2 cellular contexts compared by ENCODE assay signal in the genomic region with DNA sequence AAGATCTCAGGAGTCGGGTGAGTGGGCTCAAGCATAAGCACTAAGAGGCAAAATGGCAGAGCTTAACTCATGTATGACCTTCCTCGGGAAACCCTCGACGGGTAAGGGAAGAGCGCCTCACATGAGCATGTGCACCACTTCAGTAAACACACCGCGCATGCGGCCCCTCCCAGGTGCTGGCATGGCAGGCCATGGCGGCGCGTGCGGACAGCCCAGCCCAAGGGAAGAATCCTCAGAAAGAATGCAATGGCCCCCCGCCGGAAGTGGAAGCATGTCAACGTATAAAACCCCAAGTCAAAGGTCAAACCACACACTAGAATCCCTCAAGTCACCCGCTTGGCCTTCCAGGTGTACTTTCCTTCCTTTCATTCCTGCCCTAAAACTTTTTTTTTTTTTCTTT.
TF ChIP-seq lines count a peak whose summit lies in the region.

No MANE protein-coding gene starts in this region.

TF ChIP-seq in IMR-90, 13 proteins besides CTCF, POLR2A, EP300 and RAD21:
- TF ChIP-seq BHLHE40 (IDR thresholded peaks at IDR 0.05; ENCODE audit: low read depth, low read length), result no peak
- TF ChIP-seq MXI1 (IDR thresholded peaks at IDR 0.05; ENCODE audit: borderline replicate concordance, low read depth, low read length), result no peak
- TF ChIP-seq, protein P1, sequence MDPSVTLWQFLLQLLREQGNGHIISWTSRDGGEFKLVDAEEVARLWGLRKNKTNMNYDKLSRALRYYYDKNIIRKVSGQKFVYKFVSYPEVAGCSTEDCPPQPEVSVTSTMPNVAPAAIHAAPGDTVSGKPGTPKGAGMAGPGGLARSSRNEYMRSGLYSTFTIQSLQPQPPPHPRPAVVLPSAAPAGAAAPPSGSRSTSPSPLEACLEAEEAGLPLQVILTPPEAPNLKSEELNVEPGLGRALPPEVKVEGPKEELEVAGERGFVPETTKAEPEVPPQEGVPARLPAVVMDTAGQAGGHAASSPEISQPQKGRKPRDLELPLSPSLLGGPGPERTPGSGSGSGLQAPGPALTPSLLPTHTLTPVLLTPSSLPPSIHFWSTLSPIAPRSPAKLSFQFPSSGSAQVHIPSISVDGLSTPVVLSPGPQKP (IDR thresholded peaks at IDR 0.05; ENCODE audit: borderline replicate concordance, low read depth, low read length), result no peak
- no peak for TF ChIP-seq MAFK (IDR thresholded peaks at IDR 0.05; ENCODE audit: low read depth, low read length)
- no peak for TF ChIP-seq SMC3 (IDR thresholded peaks at IDR 0.05; ENCODE audit: low read depth, low read length)
- TF ChIP-seq MAZ (IDR thresholded peaks at IDR 0.05; ENCODE audit: borderline replicate concordance, low read depth, low read length), result no peak
- no peak for TF ChIP-seq FOS (IDR thresholded peaks at IDR 0.05; ENCODE audit: low read depth, low read length)
- no peak for TF ChIP-seq CHD1 (IDR thresholded peaks at IDR 0.05; ENCODE audit: low read depth, low read length)
- TF ChIP-seq NFE2L2 (IDR thresholded peaks at IDR 0.05; ENCODE audit: low read depth, low read length), result no peak
- no peak for TF ChIP-seq RFX5 (IDR thresholded peaks at IDR 0.05; ENCODE audit: low read depth, low read length)
- no peak for TF ChIP-seq CEBPB (IDR thresholded peaks at IDR 0.05; ENCODE audit: low read depth, low read length)
- TF ChIP-seq, protein P2, sequence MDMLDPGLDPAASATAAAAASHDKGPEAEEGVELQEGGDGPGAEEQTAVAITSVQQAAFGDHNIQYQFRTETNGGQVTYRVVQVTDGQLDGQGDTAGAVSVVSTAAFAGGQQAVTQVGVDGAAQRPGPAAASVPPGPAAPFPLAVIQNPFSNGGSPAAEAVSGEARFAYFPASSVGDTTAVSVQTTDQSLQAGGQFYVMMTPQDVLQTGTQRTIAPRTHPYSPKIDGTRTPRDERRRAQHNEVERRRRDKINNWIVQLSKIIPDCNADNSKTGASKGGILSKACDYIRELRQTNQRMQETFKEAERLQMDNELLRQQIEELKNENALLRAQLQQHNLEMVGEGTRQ (IDR thresholded peaks at IDR 0.05; ENCODE audit: low read depth, low read length), result no peak

TF ChIP-seq in K562, 482 proteins besides CTCF, POLR2A, EP300 and RAD21 (continues in another document):
- TF ChIP-seq TEAD2 (tag; IDR thresholded peaks at IDR 0.05), result no peak
- no peak for TF ChIP-seq SMARCB1 (IDR thresholded peaks at IDR 0.05; ENCODE audit: insufficient read length, low read depth)
- TF ChIP-seq, protein P3, sequence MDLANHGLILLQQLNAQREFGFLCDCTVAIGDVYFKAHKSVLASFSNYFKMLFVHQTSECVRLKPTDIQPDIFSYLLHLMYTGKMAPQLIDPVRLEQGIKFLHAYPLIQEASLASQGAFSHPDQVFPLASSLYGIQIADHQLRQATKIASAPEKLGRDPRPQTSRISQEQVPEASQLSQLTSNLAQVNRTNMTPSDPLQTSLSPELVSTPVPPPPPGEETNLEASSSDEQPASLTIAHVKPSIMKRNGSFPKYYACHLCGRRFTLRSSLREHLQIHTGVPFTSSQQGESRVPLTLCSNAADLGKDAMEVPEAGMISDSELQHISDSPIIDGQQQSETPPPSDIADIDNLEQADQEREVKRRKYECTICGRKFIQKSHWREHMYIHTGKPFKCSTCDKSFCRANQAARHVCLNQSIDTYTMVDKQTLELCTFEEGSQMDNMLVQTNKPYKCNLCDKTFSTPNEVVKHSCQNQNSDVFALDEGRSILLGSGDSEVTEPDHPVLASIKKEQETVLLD (IDR thresholded peaks at IDR 0.05), result 0 out of 2 replicates have a peak, but pooled peaks have one; percentile 35
- TF ChIP-seq ZNF436 (CRISPR knock-in tag; IDR thresholded peaks at IDR 0.05), result no peak
- TF ChIP-seq SETDB1 (IDR thresholded peaks at IDR 0.05; ENCODE audit: low read length), result no peak
- TF ChIP-seq, protein P4, sequence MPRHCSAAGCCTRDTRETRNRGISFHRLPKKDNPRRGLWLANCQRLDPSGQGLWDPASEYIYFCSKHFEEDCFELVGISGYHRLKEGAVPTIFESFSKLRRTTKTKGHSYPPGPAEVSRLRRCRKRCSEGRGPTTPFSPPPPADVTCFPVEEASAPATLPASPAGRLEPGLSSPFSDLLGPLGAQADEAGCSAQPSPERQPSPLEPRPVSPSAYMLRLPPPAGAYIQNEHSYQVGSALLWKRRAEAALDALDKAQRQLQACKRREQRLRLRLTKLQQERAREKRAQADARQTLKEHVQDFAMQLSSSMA (CRISPR knock-in tag; IDR thresholded peaks at IDR 0.05), result no peak
- TF ChIP-seq, protein P5, sequence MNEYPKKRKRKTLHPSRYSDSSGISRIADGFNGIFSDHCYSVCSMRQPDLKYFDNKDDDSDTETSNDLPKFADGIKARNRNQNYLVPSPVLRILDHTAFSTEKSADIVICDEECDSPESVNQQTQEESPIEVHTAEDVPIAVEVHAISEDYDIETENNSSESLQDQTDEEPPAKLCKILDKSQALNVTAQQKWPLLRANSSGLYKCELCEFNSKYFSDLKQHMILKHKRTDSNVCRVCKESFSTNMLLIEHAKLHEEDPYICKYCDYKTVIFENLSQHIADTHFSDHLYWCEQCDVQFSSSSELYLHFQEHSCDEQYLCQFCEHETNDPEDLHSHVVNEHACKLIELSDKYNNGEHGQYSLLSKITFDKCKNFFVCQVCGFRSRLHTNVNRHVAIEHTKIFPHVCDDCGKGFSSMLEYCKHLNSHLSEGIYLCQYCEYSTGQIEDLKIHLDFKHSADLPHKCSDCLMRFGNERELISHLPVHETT (CRISPR knock-in tag; conservative IDR thresholded peaks at IDR 0.05 in 1 of 2, IDR thresholded peaks at IDR 0.05 in 1 of 2), result 0 out of 4 replicates have a peak, but pooled peaks of 1 of the 2 experiments have one; percentile 16
- no peak for TF ChIP-seq MEIS2 (IDR thresholded peaks at IDR 0.05; ENCODE audit: partially characterized antibody)
- TF ChIP-seq, protein P6, sequence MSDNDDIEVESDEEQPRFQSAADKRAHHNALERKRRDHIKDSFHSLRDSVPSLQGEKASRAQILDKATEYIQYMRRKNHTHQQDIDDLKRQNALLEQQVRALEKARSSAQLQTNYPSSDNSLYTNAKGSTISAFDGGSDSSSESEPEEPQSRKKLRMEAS (CRISPR knock-in tag; IDR thresholded peaks at IDR 0.05), result peak; percentile 81
- no peak for TF ChIP-seq ZNF316 (IDR thresholded peaks at IDR 0.05)
- TF ChIP-seq L3MBTL2 (IDR thresholded peaks at IDR 0.05), result peak; percentile 89
- no peak for TF ChIP-seq ZKSCAN8 (CRISPR knock-in tag; IDR thresholded peaks at IDR 0.05)
- TF ChIP-seq, protein P7, sequence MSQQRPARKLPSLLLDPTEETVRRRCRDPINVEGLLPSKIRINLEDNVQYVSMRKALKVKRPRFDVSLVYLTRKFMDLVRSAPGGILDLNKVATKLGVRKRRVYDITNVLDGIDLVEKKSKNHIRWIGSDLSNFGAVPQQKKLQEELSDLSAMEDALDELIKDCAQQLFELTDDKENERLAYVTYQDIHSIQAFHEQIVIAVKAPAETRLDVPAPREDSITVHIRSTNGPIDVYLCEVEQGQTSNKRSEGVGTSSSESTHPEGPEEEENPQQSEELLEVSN (IDR thresholded peaks at IDR 0.05; ENCODE audit: borderline replicate concordance in 1 of 2, extremely low read depth in 1 of 2, insufficient read depth in 1 of 2, insufficient read length in 1 of 2, low read depth in 1 of 2, low read length in 1 of 2, poor library complexity in 1 of 2, severe bottlenecking in 1 of 2), result peak; percentile 56 to 77
- TF ChIP-seq, protein P8, sequence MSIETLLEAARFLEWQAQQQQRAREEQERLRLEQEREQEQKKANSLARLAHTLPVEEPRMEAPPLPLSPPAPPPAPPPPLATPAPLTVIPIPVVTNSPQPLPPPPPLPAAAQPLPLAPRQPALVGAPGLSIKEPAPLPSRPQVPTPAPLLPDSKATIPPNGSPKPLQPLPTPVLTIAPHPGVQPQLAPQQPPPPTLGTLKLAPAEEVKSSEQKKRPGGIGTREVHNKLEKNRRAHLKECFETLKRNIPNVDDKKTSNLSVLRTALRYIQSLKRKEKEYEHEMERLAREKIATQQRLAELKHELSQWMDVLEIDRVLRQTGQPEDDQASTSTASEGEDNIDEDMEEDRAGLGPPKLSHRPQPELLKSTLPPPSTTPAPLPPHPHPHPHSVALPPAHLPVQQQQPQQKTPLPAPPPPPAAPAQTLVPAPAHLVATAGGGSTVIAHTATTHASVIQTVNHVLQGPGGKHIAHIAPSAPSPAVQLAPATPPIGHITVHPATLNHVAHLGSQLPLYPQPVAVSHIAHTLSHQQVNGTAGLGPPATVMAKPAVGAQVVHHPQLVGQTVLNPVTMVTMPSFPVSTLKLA (conservative IDR thresholded peaks at IDR 0.05), result peak; percentile 44 to 50; a peak in 3 of 4 replicates
- TF ChIP-seq, protein P9, sequence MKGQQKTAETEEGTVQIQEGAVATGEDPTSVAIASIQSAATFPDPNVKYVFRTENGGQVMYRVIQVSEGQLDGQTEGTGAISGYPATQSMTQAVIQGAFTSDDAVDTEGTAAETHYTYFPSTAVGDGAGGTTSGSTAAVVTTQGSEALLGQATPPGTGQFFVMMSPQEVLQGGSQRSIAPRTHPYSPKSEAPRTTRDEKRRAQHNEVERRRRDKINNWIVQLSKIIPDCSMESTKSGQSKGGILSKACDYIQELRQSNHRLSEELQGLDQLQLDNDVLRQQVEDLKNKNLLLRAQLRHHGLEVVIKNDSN (CRISPR knock-in tag; IDR thresholded peaks at IDR 0.05), result peak; percentile 13; the same call in 1 of the 2 replicates
- TF ChIP-seq CREM (IDR thresholded peaks at IDR 0.05; ENCODE audit: low read depth), result 0 out of 2 replicates have a peak, but pooled peaks have one; percentile 6
- TF ChIP-seq, protein P10, sequence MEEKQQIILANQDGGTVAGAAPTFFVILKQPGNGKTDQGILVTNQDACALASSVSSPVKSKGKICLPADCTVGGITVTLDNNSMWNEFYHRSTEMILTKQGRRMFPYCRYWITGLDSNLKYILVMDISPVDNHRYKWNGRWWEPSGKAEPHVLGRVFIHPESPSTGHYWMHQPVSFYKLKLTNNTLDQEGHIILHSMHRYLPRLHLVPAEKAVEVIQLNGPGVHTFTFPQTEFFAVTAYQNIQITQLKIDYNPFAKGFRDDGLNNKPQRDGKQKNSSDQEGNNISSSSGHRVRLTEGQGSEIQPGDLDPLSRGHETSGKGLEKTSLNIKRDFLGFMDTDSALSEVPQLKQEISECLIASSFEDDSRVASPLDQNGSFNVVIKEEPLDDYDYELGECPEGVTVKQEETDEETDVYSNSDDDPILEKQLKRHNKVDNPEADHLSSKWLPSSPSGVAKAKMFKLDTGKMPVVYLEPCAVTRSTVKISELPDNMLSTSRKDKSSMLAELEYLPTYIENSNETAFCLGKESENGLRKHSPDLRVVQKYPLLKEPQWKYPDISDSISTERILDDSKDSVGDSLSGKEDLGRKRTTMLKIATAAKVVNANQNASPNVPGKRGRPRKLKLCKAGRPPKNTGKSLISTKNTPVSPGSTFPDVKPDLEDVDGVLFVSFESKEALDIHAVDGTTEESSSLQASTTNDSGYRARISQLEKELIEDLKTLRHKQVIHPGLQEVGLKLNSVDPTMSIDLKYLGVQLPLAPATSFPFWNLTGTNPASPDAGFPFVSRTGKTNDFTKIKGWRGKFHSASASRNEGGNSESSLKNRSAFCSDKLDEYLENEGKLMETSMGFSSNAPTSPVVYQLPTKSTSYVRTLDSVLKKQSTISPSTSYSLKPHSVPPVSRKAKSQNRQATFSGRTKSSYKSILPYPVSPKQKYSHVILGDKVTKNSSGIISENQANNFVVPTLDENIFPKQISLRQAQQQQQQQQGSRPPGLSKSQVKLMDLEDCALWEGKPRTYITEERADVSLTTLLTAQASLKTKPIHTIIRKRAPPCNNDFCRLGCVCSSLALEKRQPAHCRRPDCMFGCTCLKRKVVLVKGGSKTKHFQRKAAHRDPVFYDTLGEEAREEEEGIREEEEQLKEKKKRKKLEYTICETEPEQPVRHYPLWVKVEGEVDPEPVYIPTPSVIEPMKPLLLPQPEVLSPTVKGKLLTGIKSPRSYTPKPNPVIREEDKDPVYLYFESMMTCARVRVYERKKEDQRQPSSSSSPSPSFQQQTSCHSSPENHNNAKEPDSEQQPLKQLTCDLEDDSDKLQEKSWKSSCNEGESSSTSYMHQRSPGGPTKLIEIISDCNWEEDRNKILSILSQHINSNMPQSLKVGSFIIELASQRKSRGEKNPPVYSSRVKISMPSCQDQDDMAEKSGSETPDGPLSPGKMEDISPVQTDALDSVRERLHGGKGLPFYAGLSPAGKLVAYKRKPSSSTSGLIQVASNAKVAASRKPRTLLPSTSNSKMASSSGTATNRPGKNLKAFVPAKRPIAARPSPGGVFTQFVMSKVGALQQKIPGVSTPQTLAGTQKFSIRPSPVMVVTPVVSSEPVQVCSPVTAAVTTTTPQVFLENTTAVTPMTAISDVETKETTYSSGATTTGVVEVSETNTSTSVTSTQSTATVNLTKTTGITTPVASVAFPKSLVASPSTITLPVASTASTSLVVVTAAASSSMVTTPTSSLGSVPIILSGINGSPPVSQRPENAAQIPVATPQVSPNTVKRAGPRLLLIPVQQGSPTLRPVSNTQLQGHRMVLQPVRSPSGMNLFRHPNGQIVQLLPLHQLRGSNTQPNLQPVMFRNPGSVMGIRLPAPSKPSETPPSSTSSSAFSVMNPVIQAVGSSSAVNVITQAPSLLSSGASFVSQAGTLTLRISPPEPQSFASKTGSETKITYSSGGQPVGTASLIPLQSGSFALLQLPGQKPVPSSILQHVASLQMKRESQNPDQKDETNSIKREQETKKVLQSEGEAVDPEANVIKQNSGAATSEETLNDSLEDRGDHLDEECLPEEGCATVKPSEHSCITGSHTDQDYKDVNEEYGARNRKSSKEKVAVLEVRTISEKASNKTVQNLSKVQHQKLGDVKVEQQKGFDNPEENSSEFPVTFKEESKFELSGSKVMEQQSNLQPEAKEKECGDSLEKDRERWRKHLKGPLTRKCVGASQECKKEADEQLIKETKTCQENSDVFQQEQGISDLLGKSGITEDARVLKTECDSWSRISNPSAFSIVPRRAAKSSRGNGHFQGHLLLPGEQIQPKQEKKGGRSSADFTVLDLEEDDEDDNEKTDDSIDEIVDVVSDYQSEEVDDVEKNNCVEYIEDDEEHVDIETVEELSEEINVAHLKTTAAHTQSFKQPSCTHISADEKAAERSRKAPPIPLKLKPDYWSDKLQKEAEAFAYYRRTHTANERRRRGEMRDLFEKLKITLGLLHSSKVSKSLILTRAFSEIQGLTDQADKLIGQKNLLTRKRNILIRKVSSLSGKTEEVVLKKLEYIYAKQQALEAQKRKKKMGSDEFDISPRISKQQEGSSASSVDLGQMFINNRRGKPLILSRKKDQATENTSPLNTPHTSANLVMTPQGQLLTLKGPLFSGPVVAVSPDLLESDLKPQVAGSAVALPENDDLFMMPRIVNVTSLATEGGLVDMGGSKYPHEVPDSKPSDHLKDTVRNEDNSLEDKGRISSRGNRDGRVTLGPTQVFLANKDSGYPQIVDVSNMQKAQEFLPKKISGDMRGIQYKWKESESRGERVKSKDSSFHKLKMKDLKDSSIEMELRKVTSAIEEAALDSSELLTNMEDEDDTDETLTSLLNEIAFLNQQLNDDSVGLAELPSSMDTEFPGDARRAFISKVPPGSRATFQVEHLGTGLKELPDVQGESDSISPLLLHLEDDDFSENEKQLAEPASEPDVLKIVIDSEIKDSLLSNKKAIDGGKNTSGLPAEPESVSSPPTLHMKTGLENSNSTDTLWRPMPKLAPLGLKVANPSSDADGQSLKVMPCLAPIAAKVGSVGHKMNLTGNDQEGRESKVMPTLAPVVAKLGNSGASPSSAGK (IDR thresholded peaks at IDR 0.05), result peak; percentile 84
- peak; percentile 29; the same call in 1 of the 2 replicates for TF ChIP-seq EP400 (IDR thresholded peaks at IDR 0.05)
- peak; percentile 59; the same call in 1 of the 2 replicates for TF ChIP-seq ZNF668 (CRISPR knock-in tag; IDR thresholded peaks at IDR 0.05)
- TF ChIP-seq NR2C1 (IDR thresholded peaks at IDR 0.05), result peak; percentile 85
- peak; percentile 79 for TF ChIP-seq NR2C1 (tag; IDR thresholded peaks at IDR 0.05)
- TF ChIP-seq ZNF766 (CRISPR knock-in tag; conservative IDR thresholded peaks at IDR 0.05), result peak; percentile 58; the same call in 1 of the 2 replicates
- TF ChIP-seq BHLHE40 (IDR thresholded peaks at IDR 0.05; ENCODE audit: low read length), result peak; percentile 67
- TF ChIP-seq YY1 (IDR thresholded peaks at IDR 0.05; ENCODE audit: borderline replicate concordance in 1 of 3, control insufficient read depth in 1 of 3, extremely low read depth in 1 of 3, insufficient read depth in 3 of 3, insufficient read length in 1 of 3, insufficient replicate concordance in 2 of 3, low read depth in 1 of 3, low read length in 2 of 3), result peak; percentile 29 to 83 (median 72)
